In genomic region chr12:10243803-10244520, GRCh38 we compare ENCODE assay signal across 8 cellular contexts. TPM values are rescaled to one million over a fixed set of nuclear protein-coding genes. Genes with fewer than 3 reads are reported as not detected.
DNase-seq lines count a peak whose midpoint lies in the region; ATAC-seq lines count a peak whose summit lies in the region.

No MANE protein-coding gene starts in this region.

- no peak overlapping the region for H3K4me3 ChIP-seq in CD4-positive, alpha-beta memory T cell (ENCODE audit: low read length in 2 of 2)

- peaks cover 2 to 6% of the 10 kb centered on the region in 2 donors for H3K27me3 Mint-ChIP-seq in CD4-positive, alpha-beta memory T cell
- peaks cover 26% of the 10 kb centered on the region for H3K27me3 Mint-ChIP-seq in T-helper 2 cell treated with Interferon-gamma antibody and Interleukin-4, amounts not matched to agents 5 μg/mL and 100 μg/mL, for 36 hours (ENCODE audit: low read depth)

- H3K27ac ChIP-seq in CD4-positive, alpha-beta memory T cell (ENCODE audit: low read depth, low read length): no peak overlapping the region

- H3K4me1 ChIP-seq in CD4-positive, alpha-beta memory T cell (ENCODE audit: insufficient read depth, low read length): peaks cover 10% of the 10 kb centered on the region

- CTCF ChIA-PET in CD4-positive, alpha-beta memory T cell (lab: Charles Lee; ENCODE audit: partially characterized antibody): interaction anchor here (1.9 to 2.3 kb wide), 2 partner anchors 8 to 318 kb away, joined by 5 to 13 read pairs; no protein-coding TSS in a partner anchor

- ATAC-seq in GM19397 (IDR thresholded peaks at IDR 0.05; ENCODE audit: unreplicated experiment) (peak; percentile 95), HG03196 (IDR thresholded peaks at IDR 0.05; ENCODE audit: unreplicated experiment) (peak; percentile 87)

- DNase-seq in CD4-positive, alpha-beta memory T cell: no peak
- peak; percentile 26 for DNase-seq in T-helper 2 cell treated with Interferon-gamma antibody and Interleukin-4, amounts not matched to agents 5 μg/mL and 100 μg/mL, for 36 hours (ENCODE audit: low spot score)
- DNase-seq in NCI-H187 treated with DMSO at 0.1 percent for 48 hours (lab: John Stamatoyannopoulos, UW) (no peak), NCI-H1694 (lab: John Stamatoyannopoulos, UW) (no peak), globus pallidus (ENCODE audit: low spot score) (no peak), NCI-H128 (lab: John Stamatoyannopoulos, UW; ENCODE audit: unreplicated experiment) (no peak)

- no peaks in the 10 kb centered on the region for H3K9me3 ChIP-seq in CD4-positive, alpha-beta memory T cell (ENCODE audit: control insufficient read depth in 1 of 2, low read length in 2 of 2)

- H3K9me3 Mint-ChIP-seq in CD4-positive, alpha-beta memory T cell: no peaks in the 10 kb centered on the region
- H3K9me3 Mint-ChIP-seq in T-helper 2 cell treated with Interferon-gamma antibody and Interleukin-4, amounts not matched to agents 5 μg/mL and 100 μg/mL, for 36 hours: no peaks in the 10 kb centered on the region

- no peaks in the 10 kb centered on the region for H3K36me3 Mint-ChIP-seq in CD4-positive, alpha-beta memory T cell
- H3K36me3 Mint-ChIP-seq in T-helper 2 cell treated with Interferon-gamma antibody and Interleukin-4, amounts not matched to agents 5 μg/mL and 100 μg/mL, for 36 hours (ENCODE audit: low read depth): no peaks in the 10 kb centered on the region

- H3K27ac Mint-ChIP-seq in CD4-positive, alpha-beta memory T cell: no peak overlapping the region
- no peak overlapping the region for H3K27ac Mint-ChIP-seq in T-helper 2 cell treated with Interferon-gamma antibody and Interleukin-4, amounts not matched to agents 5 μg/mL and 100 μg/mL, for 36 hours

- intact Hi-C loops in CD4-positive, alpha-beta memory T cell (cut with micrococcal nuclease): no loop called here

- H3K36me3 ChIP-seq in CD4-positive, alpha-beta memory T cell (ENCODE audit: insufficient read depth, low read length): no peaks in the 10 kb centered on the region

- POLR2A ChIA-PET in CD4-positive, alpha-beta memory T cell (lab: Charles Lee; ENCODE audit: partially characterized antibody): no interaction called here

- no peaks in the 10 kb centered on the region for H3K27me3 ChIP-seq in CD4-positive, alpha-beta memory T cell (ENCODE audit: insufficient read depth, low read length)

- H3K4me3 Mint-ChIP-seq in CD4-positive, alpha-beta memory T cell: peak overlapping the region in 7 of 8 donors; percentile 37 to 71 (median 57)
- peak overlapping the region; percentile 47 for H3K4me3 Mint-ChIP-seq in T-helper 2 cell treated with Interferon-gamma antibody and Interleukin-4, amounts not matched to agents 5 μg/mL and 100 μg/mL, for 36 hours

- peaks cover 5 to 9% (median 8%) of the 10 kb centered on the region in 4 donors for H3K4me1 Mint-ChIP-seq in CD4-positive, alpha-beta memory T cell
- H3K4me1 Mint-ChIP-seq in T-helper 2 cell treated with Interferon-gamma antibody and Interleukin-4, amounts not matched to agents 5 μg/mL and 100 μg/mL, for 36 hours (ENCODE audit: low read depth): peaks cover 19% of the 10 kb centered on the region

RNA-seq across cellular contexts. Expression of gene GABARAPL1, which starts 31.3 kb away (rescaled TPM):
- 10 to 100 TPM; 35.3 to 36.3 TPM for total RNA-seq in CD4-positive, alpha-beta memory T cell
- 10 to 100 TPM; 12.8 to 16.2 TPM for polyA plus RNA-seq in CD4-positive, alpha-beta memory T cell
